10 cellular contexts compared by ENCODE assay signal in the genomic region with DNA sequence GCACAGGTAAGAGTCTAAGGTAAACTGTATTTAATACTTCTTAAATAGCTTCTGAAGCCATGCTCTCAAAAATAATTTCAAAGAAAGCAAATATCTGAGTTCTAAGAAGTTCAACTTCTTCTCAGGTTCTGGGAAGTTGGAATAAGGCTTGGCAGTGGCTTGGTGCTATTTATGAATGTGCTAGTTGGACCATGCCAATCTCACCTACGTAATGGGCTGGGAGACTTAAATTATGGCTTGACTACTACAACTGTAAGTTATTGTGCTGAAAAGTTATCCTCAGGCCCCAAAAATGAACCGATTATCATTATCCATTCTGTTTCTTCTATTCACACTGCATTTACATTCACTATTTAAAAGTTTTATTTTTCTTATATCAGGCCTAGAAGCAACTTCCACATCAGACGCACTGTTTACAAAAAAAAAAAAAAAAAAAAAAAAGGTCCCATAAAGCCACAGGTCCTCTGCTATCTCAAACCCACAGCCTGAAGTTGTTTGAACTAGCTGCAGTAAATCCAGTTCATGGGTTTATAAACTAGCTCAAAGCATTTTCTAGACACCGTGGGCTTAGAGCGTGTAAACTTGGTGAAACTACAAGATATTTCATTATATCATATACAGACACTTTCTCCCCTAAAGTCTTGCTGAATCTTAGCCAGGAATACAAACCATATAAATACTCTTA. TPM values are rescaled to one million over a fixed set of nuclear protein-coding genes. Genes with fewer than 3 reads are reported as not detected.
DNase-seq lines count a peak whose midpoint lies in the region; ATAC-seq and TF ChIP-seq lines count a peak whose summit lies in the region.
"Had no signal": no experiment of that assay in that cellular context is flagged by ENCODE, and none has a peak within 500 bp of the region (broad histone marks: within the 10 kb centered on the region; RNA-seq: fewer than 3 reads in every experiment).

No MANE protein-coding gene starts in this region.

- H3K27ac ChIP-seq in heart right ventricle (peak overlapping the region in 9 of 10 donors; percentile 1 to 96 (median 94)), ascending aorta (peak overlapping the region; percentile 90 to 92), lung (ENCODE audit: low read depth in 1 of 2, low read length in 1 of 2) (peak overlapping the region; percentile 34 to 52), upper lobe of right lung (peak overlapping the region; percentile 90)

- 71 to 72% methylated on average over 5 of the region's 5 CpGs for WGBS in heart right ventricle, 2 donors
- WGBS in lung, 2 donors = 44 to 46% methylated on average over 5 of the region's 5 CpGs

- H3K27me3 ChIP-seq in heart right ventricle (peaks cover 0 to 4% (median 0%) of the 10 kb centered on the region in 7 donors), ascending aorta (no peaks in the 10 kb centered on the region), lung (ENCODE audit: control insufficient read depth, insufficient read depth) (no peaks in the 10 kb centered on the region), upper lobe of right lung (no peaks in the 10 kb centered on the region)

- TF ChIP-seq CTCF in heart right ventricle (IDR thresholded peaks at IDR 0.05) (no peak), ascending aorta (IDR thresholded peaks at IDR 0.05) (no peak), lung (IDR thresholded peaks at IDR 0.05; ENCODE audit: control extremely low read depth, extremely low read depth) (no peak), upper lobe of right lung (IDR thresholded peaks at IDR 0.05) (no peak)

- H3K9me3 ChIP-seq in heart right ventricle = no peaks in the 10 kb centered on the region
- no peaks in the 10 kb centered on the region for H3K9me3 ChIP-seq in ascending aorta
- no peaks in the 10 kb centered on the region for H3K9me3 ChIP-seq in lung (ENCODE audit: control insufficient read depth in 2 of 2, insufficient read depth in 1 of 2, low read length in 1 of 2)
- H3K9me3 ChIP-seq in upper lobe of right lung = no peaks in the 10 kb centered on the region

- H3K36me3 ChIP-seq in heart right ventricle = no peaks in the 10 kb centered on the region
- no peaks in the 10 kb centered on the region for H3K36me3 ChIP-seq in ascending aorta
- no peaks in the 10 kb centered on the region for H3K36me3 ChIP-seq in lung (ENCODE audit: control insufficient read depth in 2 of 2, insufficient read depth in 2 of 2, low read length in 2 of 2)
- H3K36me3 ChIP-seq in upper lobe of right lung = no peaks in the 10 kb centered on the region

- H3K4me1 ChIP-seq in heart right ventricle (peaks cover 12 to 78% (median 66%) of the 10 kb centered on the region in 9 donors), ascending aorta (peaks cover 7 to 55% of the 10 kb centered on the region in 2 donors), lung (ENCODE audit: control insufficient read depth in 2 of 2, insufficient read depth in 2 of 2, low read length in 2 of 2) (peaks cover 10 to 40% of the 10 kb centered on the region in 2 donors), upper lobe of right lung (peaks cover 61% of the 10 kb centered on the region)

- intact Hi-C loops in heart right ventricle (cut with DNase I) (loop anchor here in 7 of 10 donors (5.0 to 10.0 kb wide), 7 partner anchors 45 to 223 kb away; no protein-coding TSS in a partner anchor), Right ventricle myocardium inferior (cut with DNase I) (loop anchor here (2.0 kb wide), 1 partner anchor 15 kb away; no protein-coding TSS in a partner anchor), ascending aorta (cut with DNase I) (no loop called here), upper lobe of right lung (cut with DNase I) (loop anchor here (10.0 kb wide), 1 partner anchor 83 kb away; no protein-coding TSS in a partner anchor)

- ATAC-seq in heart right ventricle (no peak), Right ventricle myocardium inferior (no peak), lung (ENCODE audit: insufficient read depth, low FRiP score) (no peak), upper lobe of right lung (no peak)
- ATAC-seq: K562 had no signal

- H3K4me3 ChIP-seq in heart right ventricle (peak overlapping the region in 4 of 10 donors; percentile 88 to 94 (median 90)), ascending aorta (peak overlapping the region in 1 of 2 donors; percentile 85), lung (no peak overlapping the region), upper lobe of right lung (peak overlapping the region; percentile 83)
- H3K4me3 ChIP-seq: K562 had no signal

- DNase-seq in heart right ventricle = no peak
- DNase-seq in Right ventricle myocardium inferior (ENCODE audit: missing footprints) = no peak
- peak in 1 of 2 donors; percentile 68 for DNase-seq in ascending aorta (ENCODE audit: low spot score in 2 of 2)
- no peak for DNase-seq in lung (ENCODE audit: low spot score)
- no peak for DNase-seq in upper lobe of right lung
- DNase-seq in HuH-7.5 (ENCODE audit: low spot score) = no peak
- no peak for DNase-seq in MV-4-11 (lab: John Stamatoyannopoulos, UW)
- DNase-seq in NCI-H345 treated with DMSO at 0.1 percent for 48 hours (lab: John Stamatoyannopoulos, UW; ENCODE audit: unreplicated experiment) = no peak
- DNase-seq: naive B cell had no signal

RNA-seq across cellular contexts. Expression of a gene that starts 3.4 kb away (rescaled TPM):
- 100 to 1,000 TPM in 3 of 10 donors, 10 to 100 TPM in 7; 71.9 to 109 (median 95.2) TPM for total RNA-seq in heart right ventricle
- polyA plus RNA-seq in heart right ventricle = 10 to 100 TPM; 23.8 to 33.8 TPM
- 93.8 TPM for total RNA-seq in Right ventricle myocardium inferior
- 62.3 TPM for total RNA-seq in ascending aorta
- total RNA-seq in lung = 10 to 100 TPM; 59.3 to 97.4 TPM
- polyA plus RNA-seq in lung = 10 to 100 TPM; 21.9 to 25.1 TPM
- 56.2 TPM for total RNA-seq in upper lobe of right lung

Comparison
In these comparisons a context has a peak if more than half of its experiments do, and no peak if none do; other contexts are left out.
1. H3K27ac ChIP-seq: peak in every context shown above with its lines; median percentile 94 in heart right ventricle; 91 in ascending aorta; 90 in upper lobe of right lung; 43 in lung.